32 cellular contexts compared by ENCODE assay signal in the genomic region with DNA sequence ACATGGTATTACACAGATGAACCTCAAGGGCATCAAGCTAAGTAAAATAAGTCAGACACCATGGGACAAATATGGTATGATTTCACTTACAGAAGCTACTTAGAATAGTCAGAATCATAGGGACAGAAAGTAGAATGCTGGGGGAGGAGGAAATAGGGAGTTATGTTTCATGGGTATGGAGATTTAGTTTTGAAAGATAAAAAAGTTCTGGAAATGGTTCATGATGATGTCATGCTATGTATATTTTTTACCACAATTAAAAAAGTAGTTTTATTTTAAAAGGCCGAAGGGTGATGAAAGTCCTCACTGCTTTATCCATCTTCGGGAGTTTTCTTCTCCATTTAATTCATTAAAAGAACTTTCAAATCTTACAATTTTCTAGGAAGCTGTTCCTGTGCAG.
"Had no signal": no experiment of that assay in that cellular context is flagged by ENCODE, and none has a peak within 500 bp of the region (broad histone marks: within the 10 kb centered on the region; RNA-seq: fewer than 3 reads in every experiment).

No MANE protein-coding gene starts in this region.

- H3K4me1 ChIP-seq: adrenal gland, body of pancreas, esophagus squamous epithelium had no signal

- H3K4me3 ChIP-seq: adrenal gland, body of pancreas, cardiac muscle cell, coronary artery, dorsolateral prefrontal cortex, esophagus squamous epithelium had no signal

- H3K9me3 ChIP-seq: body of pancreas, esophagus squamous epithelium had no signal

- DNase-seq: activated CD4-positive, alpha-beta T cell treated with anti-CD3 and anti-CD28 coated beads for 1 hour; activated CD4-positive, alpha-beta T cell treated with anti-CD3 and anti-CD28 coated beads for 4 hours; activated CD4-positive, alpha-beta T cell treated with anti-CD3 and anti-CD28 coated beads, Interleukin-2, amount 50 U/mL, for 1 hour; activated CD4-positive, alpha-beta T cell treated with anti-CD3 and anti-CD28 coated beads, Interleukin-2, amount 50 U/mL, for 48 hours; activated CD8-positive, alpha-beta memory T cell treated with anti-CD3 and anti-CD28 coated beads for 24 hours; activated CD8-positive, alpha-beta T cell treated with anti-CD3 and anti-CD28 coated beads for 36 hours; activated effector memory CD4-positive, alpha-beta T cell treated with Interleukin-2 at 50 U/mL for 16 hours; activated gamma-delta T cell treated with Interleukin-2 at 50 U/mL for 16 hours; activated naive CD4-positive, alpha-beta T cell treated with anti-CD3 and anti-CD28 coated beads, Interleukin-2, amount 50 U/mL, for 16 hours; activated naive CD4-positive, alpha-beta T cell treated with Interleukin-2 at 50 U/mL for 16 hours; activated T-cell treated with anti-CD3 and anti-CD28 coated beads, Interleukin-2, amount 50 U/mL, for 4 hours; adrenal gland; amygdala; aorta; body of pancreas; central memory CD4-positive, alpha-beta T cell; cerebellar nuclear complex; dorsolateral prefrontal cortex; effector memory CD4-positive, alpha-beta T cell; endodermal cell; esophagus squamous epithelium; foreskin fibroblast; head of caudate nucleus; T-helper 2 cell had no signal

- FAIRE-seq: frontal cortex, TTC549 had no signal

- H3K36me3 ChIP-seq: adrenal gland, cardiac muscle cell, esophagus squamous epithelium had no signal

- ATAC-seq: activated CD8-positive, alpha-beta T cell treated with anti-CD3 and anti-CD28 coated beads for 36 hours; activated T-cell treated with anti-CD3 and anti-CD28 coated beads, Interleukin-2, amount 50 U/mL, for 4 hours; activated T-helper 17 cell treated with anti-CD3 and anti-CD28 coated beads, Interleukin-2, amount 50 U/mL, for 72 hours; body of pancreas; WTC11 had no signal

- H3K27ac ChIP-seq: adrenal gland, body of pancreas, cardiac muscle cell, coronary artery, dorsolateral prefrontal cortex, epithelial cell of prostate, esophagus squamous epithelium, VCaP had no signal

- H3K27me3 ChIP-seq: adrenal gland, body of pancreas, cardiac muscle cell, dorsolateral prefrontal cortex, esophagus squamous epithelium had no signal
